In the genomic region with DNA sequence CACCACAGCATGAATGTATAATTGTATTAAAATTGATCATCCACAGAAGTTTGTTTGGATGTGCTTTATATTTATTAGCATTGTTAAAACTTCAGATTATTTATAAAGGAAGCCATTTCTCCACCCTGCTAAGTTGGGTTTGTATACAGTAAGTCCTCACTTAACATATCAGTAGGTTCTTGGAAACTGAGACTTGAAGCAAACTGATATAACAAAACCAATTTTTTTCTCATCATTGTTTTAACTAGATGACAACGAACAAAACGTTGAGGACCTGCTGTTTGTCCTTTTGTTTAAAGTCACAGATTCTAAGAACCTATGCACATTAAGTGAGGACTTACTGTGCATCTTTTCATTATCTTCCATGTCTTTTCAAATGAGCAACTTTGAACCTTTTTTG, we compare ENCODE assay signal across 2 cellular contexts.
A peak's percentile ranks its signal among the peaks of the same experiment; 100 is the strongest.
TF ChIP-seq lines count a peak whose summit lies in the region.

No MANE protein-coding gene starts in this region.

TF ChIP-seq in HEK293, 187 proteins besides CTCF, POLR2A, EP300 and RAD21:
- peak; percentile 50 for TF ChIP-seq ZNF664 (tag by site-specific recombination; IDR thresholded peaks at IDR 0.05)
- TF ChIP-seq, protein P1, sequence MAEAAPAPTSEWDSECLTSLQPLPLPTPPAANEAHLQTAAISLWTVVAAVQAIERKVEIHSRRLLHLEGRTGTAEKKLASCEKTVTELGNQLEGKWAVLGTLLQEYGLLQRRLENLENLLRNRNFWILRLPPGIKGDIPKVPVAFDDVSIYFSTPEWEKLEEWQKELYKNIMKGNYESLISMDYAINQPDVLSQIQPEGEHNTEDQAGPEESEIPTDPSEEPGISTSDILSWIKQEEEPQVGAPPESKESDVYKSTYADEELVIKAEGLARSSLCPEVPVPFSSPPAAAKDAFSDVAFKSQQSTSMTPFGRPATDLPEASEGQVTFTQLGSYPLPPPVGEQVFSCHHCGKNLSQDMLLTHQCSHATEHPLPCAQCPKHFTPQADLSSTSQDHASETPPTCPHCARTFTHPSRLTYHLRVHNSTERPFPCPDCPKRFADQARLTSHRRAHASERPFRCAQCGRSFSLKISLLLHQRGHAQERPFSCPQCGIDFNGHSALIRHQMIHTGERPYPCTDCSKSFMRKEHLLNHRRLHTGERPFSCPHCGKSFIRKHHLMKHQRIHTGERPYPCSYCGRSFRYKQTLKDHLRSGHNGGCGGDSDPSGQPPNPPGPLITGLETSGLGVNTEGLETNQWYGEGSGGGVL (tag by site-specific recombination; IDR thresholded peaks at IDR 0.05) = no peak

TF ChIP-seq in endothelial cell of umbilical vein, 7 proteins besides CTCF, POLR2A, EP300 and RAD21:
- no peak for TF ChIP-seq GATA2 (IDR thresholded peaks at IDR 0.05; ENCODE audit: insufficient read depth, insufficient read length, low read depth, low read length)
- TF ChIP-seq MYC (IDR thresholded peaks at IDR 0.05; ENCODE audit: low read depth, low read length) = no peak
- TF ChIP-seq, protein P2, sequence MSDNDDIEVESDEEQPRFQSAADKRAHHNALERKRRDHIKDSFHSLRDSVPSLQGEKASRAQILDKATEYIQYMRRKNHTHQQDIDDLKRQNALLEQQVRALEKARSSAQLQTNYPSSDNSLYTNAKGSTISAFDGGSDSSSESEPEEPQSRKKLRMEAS (IDR thresholded peaks at IDR 0.05; ENCODE audit: insufficient read depth, insufficient read length) = no peak
- no peak for TF ChIP-seq JUN (IDR thresholded peaks at IDR 0.05; ENCODE audit: borderline replicate concordance, insufficient read depth, insufficient read length, low read depth)
- TF ChIP-seq EZH2 (IDR thresholded peaks at IDR 0.05; ENCODE audit: borderline replicate concordance, low read depth, low read length, severe bottlenecking) = no peak
- no peak for TF ChIP-seq POLR2AphosphoS5 (IDR thresholded peaks at IDR 0.05; ENCODE audit: insufficient read depth, low read depth, low read length)
- TF ChIP-seq FOS (IDR thresholded peaks at IDR 0.05; ENCODE audit: borderline replicate concordance, insufficient read depth, low read length) = no peak
